ENCODE assay signal across 33 cellular contexts in genomic region chr21:25811186-25811585, GRCh38.
"Had no signal": no experiment of that assay in that cellular context is flagged by ENCODE, and none has a peak within 500 bp of the region (broad histone marks: within the 10 kb centered on the region; RNA-seq: fewer than 3 reads in every experiment).

No MANE protein-coding gene starts in this region.

- DNase-seq: activated effector memory CD4-positive, alpha-beta T cell treated with anti-CD3 and anti-CD28 coated beads, Interleukin-2, amount 50 U/mL, for 16 hours; activated effector memory CD4-positive, alpha-beta T cell treated with Interleukin-2 at 50 U/mL for 16 hours; activated gamma-delta T cell; activated gamma-delta T cell treated with Interleukin-2 at 50 U/mL for 16 hours; activated naive CD4-positive, alpha-beta T cell; activated naive CD4-positive, alpha-beta T cell treated with anti-CD3 and anti-CD28 coated beads for 36 hours; activated naive CD4-positive, alpha-beta T cell treated with anti-CD3 and anti-CD28 coated beads, Interleukin-2, amount 10 ng/mL, durations not matched to agents 7 days and 5 days; activated naive CD4-positive, alpha-beta T cell treated with anti-CD3 and anti-CD28 coated beads, Interleukin-2, amount 50 U/mL, for 16 hours; activated naive CD4-positive, alpha-beta T cell treated with Interleukin-2 at 50 U/mL for 16 hours; activated naive CD8-positive, alpha-beta T cell treated with anti-CD3 and anti-CD28 coated beads for 36 hours; activated naive CD8-positive, alpha-beta T cell treated with anti-CD3 and anti-CD28 coated beads, Interleukin-2, amount 10 ng/mL, durations not matched to agents 7 days and 5 days; activated naive CD8-positive, alpha-beta T cell treated with anti-CD3 and anti-CD28 coated beads, Interleukin-2, amount 50 U/mL, for 24 hours; activated T-cell treated with anti-CD3 and anti-CD28 coated beads, Interleukin-2, amount 50 U/mL, for 24 hours; activated T-cell treated with anti-CD3 and anti-CD28 coated beads, Interleukin-2, amount 50 U/mL, for 4 hours; activated T-cell treated with anti-CD3 and anti-CD28 coated beads, Interleukin-2, amount 50 U/mL, for 48 hours; activated T-cell treated with anti-CD3 and anti-CD28 coated beads, Interleukin-2, amount 50 U/mL, for 72 hours; adrenal gland; amniotic stem cell; amygdala; anterior cingulate cortex; aorta; body of pancreas; brain microvascular endothelial cell; caudate nucleus; central memory CD4-positive, alpha-beta T cell; cerebellar nuclear complex had no signal

- H3K4me3 ChIP-seq: adrenal gland, ascending aorta, body of pancreas, breast epithelium, cardiac muscle cell had no signal

- FAIRE-seq: astrocyte, bronchial epithelial cell had no signal

- H3K27ac ChIP-seq: adrenal gland, ascending aorta, body of pancreas, brain microvascular endothelial cell, breast epithelium, cardiac muscle cell had no signal

- H3K4me1 ChIP-seq: adrenal gland, ascending aorta, body of pancreas, breast epithelium had no signal

- H3K36me3 ChIP-seq: adrenal gland, ascending aorta, brain microvascular endothelial cell, breast epithelium, cardiac muscle cell had no signal

- H3K27me3 ChIP-seq: adrenal gland, ascending aorta, body of pancreas, brain microvascular endothelial cell, breast epithelium, cardiac muscle cell had no signal

- H3K9me3 ChIP-seq: adrenal gland, ascending aorta, body of pancreas, breast epithelium had no signal

- ATAC-seq: activated naive CD4-positive, alpha-beta T cell treated with anti-CD3 and anti-CD28 coated beads, Interleukin-2, amount 50 U/mL, for 72 hours; activated naive CD8-positive, alpha-beta T cell treated with anti-CD3 and anti-CD28 coated beads, Interleukin-2, amount 50 U/mL, for 24 hours; activated T-cell treated with anti-CD3 and anti-CD28 coated beads, Interleukin-2, amount 50 U/mL, for 4 hours; activated T-cell treated with anti-CD3 and anti-CD28 coated beads, Interleukin-2, amount 50 U/mL, for 72 hours; activated T-helper 17 cell treated with anti-CD3 and anti-CD28 coated beads, Interleukin-2, amount 50 U/mL, for 72 hours; body of pancreas had no signal
